ENCODE assay signal across 9 cellular contexts in the genomic region with DNA sequence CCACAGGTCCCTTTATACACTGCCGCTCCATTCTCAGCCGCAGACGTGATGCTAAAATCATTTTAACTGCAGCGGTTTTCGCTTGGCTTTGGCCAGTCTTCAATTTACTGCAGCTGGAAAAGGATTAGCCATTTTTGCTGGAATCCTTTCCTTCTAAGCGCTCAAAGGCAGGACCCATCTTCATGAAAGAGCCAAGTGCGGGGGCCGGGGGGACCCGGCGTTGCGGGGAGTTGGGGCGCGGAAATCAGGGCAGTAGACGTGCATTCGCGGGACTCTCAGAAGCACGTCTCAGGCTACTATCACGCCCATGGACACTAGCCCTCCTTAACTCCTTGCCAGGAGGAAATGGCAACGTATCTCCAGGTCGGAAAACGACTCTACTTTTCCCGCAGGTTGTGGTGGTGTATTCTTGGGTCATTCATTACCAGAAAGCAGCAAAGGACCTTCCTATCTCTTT. TPM values are rescaled to one million over a fixed set of nuclear protein-coding genes. Genes with fewer than 3 reads are reported as not detected.
DNase-seq lines count a peak whose midpoint lies in the region; ATAC-seq, FAIRE-seq and TF ChIP-seq lines count a peak whose summit lies in the region.
"Had no signal": no experiment of that assay in that cellular context is flagged by ENCODE, and none has a peak within 500 bp of the region (broad histone marks: within the 10 kb centered on the region; RNA-seq: fewer than 3 reads in every experiment).

No MANE protein-coding gene starts in this region.

- H3K9me3 Mint-ChIP-seq in astrocyte (ENCODE audit: unreplicated experiment) = peaks cover 5% of the 10 kb centered on the region

- no peak for FAIRE-seq in astrocyte (lab: Jason Lieb, UNC)

- peaks cover 3% of the 10 kb centered on the region for H4K20me1 ChIP-seq in astrocyte (ENCODE audit: insufficient read depth, low read length)

- WGBS in thymus = 3% methylated on average over 22 of the region's 22 CpGs

- H3K27me3 ChIP-seq in astrocyte (ENCODE audit: insufficient read depth, low read length) (no peaks in the 10 kb centered on the region), thymus (ENCODE audit: control insufficient read depth, insufficient read depth) (peaks cover 60% of the 10 kb centered on the region)

- TF ChIP-seq CTCF in astrocyte (IDR thresholded peaks at IDR 0.05; ENCODE audit: insufficient read depth, low read depth, low read length) = no peak

- no peaks in the 10 kb centered on the region for H3K36me3 Mint-ChIP-seq in astrocyte (ENCODE audit: low read depth, unreplicated experiment)

- H3K79me2 ChIP-seq in astrocyte (ENCODE audit: insufficient read depth, low read length) = peaks cover 22% of the 10 kb centered on the region

- peak overlapping the region; percentile 93 for H3K4me3 Mint-ChIP-seq in astrocyte (ENCODE audit: unreplicated experiment)

- H3K27me3 Mint-ChIP-seq in astrocyte (ENCODE audit: low read depth, unreplicated experiment) = peaks cover 33% of the 10 kb centered on the region

- H3K27ac Mint-ChIP-seq in astrocyte (ENCODE audit: unreplicated experiment) = peak overlapping the region; percentile 59

- H3K9ac ChIP-seq in astrocyte (ENCODE audit: low read length) = peak overlapping the region; percentile 67

- H3K4me3 ChIP-seq in astrocyte (ENCODE audit: insufficient read depth, low read depth, low read length) = peak overlapping the region; percentile 90
- peak overlapping the region; percentile 0 for H3K4me3 ChIP-seq in thymus (ENCODE audit: low read length)

- DNase-seq in NCI-H345 (lab: John Stamatoyannopoulos, UW) = peak; percentile 47
- DNase-seq in NCI-H345 treated with DMSO at 0.1 percent for 48 hours (lab: John Stamatoyannopoulos, UW; ENCODE audit: unreplicated experiment) = no peak
- DNase-seq in astrocyte (ENCODE audit: low read depth) = no peak
- peak; percentile 26 for DNase-seq in left kidney (ENCODE audit: low read depth, low spot score)
- DNase-seq in OCI-M2 (lab: John Stamatoyannopoulos, UW; ENCODE audit: unreplicated experiment) = no peak
- DNase-seq in cerebellum (ENCODE audit: low spot score) = no peak
- DNase-seq: central memory CD4-positive, alpha-beta T cell had no signal

- no peaks in the 10 kb centered on the region for H3K9me3 ChIP-seq in astrocyte (ENCODE audit: insufficient read depth, low read depth, low read length)
- H3K9me3 ChIP-seq in thymus (ENCODE audit: control insufficient read depth) = peaks cover 1% of the 10 kb centered on the region

- ATAC-seq in HG03442 (IDR thresholded peaks at IDR 0.05; ENCODE audit: unreplicated experiment) = no peak

- peak overlapping the region; percentile 100 for H3K4me2 ChIP-seq in astrocyte (ENCODE audit: low read length)

- H2AFZ ChIP-seq in astrocyte (ENCODE audit: low read depth, low read length) = peak overlapping the region; percentile 77

- peaks cover 13% of the 10 kb centered on the region for H3K4me1 Mint-ChIP-seq in astrocyte (ENCODE audit: low read depth, unreplicated experiment)

- H3K4me1 ChIP-seq in astrocyte (ENCODE audit: insufficient read depth, low read length) = peaks cover 29% of the 10 kb centered on the region
- peaks cover 15% of the 10 kb centered on the region for H3K4me1 ChIP-seq in thymus (ENCODE audit: control insufficient read depth, insufficient read depth, low read length)

- no peak overlapping the region for H3K27ac ChIP-seq in astrocyte (ENCODE audit: low read depth, low read length)
- no peak overlapping the region for H3K27ac ChIP-seq in thymus (ENCODE audit: low read depth)

- no peaks in the 10 kb centered on the region for H3K36me3 ChIP-seq in astrocyte (ENCODE audit: insufficient read depth, low read length)
- H3K36me3 ChIP-seq in thymus (ENCODE audit: control insufficient read depth, insufficient read depth) = no peaks in the 10 kb centered on the region

RNA-seq across cellular contexts. Expression of gene PCDH10, which starts 1.7 kb away (rescaled TPM):
- total RNA-seq in astrocyte (9.1 and 12.5 TPM in 2 replicates), cerebellum (29.9 TPM)
- 0.11 TPM for polyA plus RNA-seq in thymus

Comparison
In these comparisons a context has a peak if more than half of its experiments do, and no peak if none do; other contexts are left out.
1. DNase-seq: peak in NCI-H345 (single experiment) and left kidney (single experiment); none in NCI-H345 treated with DMSO at 0.1 percent for 48 hours (single experiment), astrocyte (single experiment), OCI-M2 (single experiment) and cerebellum (single experiment).